Comparison of ENCODE assay signal across 19 cellular contexts in genomic region chr7:40303996-40304395, GRCh38.
"Had no signal": no experiment of that assay in that cellular context is flagged by ENCODE, and none has a peak within 500 bp of the region (broad histone marks: within the 10 kb centered on the region; RNA-seq: fewer than 3 reads in every experiment).

No MANE protein-coding gene starts in this region.

- DNase-seq: central memory CD4-positive, alpha-beta T cell; cortex of kidney; foreskin keratinocyte; kidney; left cardiac atrium; left ventricle myocardium inferior; lower lobe of right lung; mesendoderm; naive B cell; nephron progenitor cell; psoas muscle; spleen; stimulated activated CD4-positive, alpha-beta T cell treated with anti-CD3 and anti-CD28 coated beads, Interleukin-15, amount 100 ng/mL, for 24 hours; stimulated activated CD4-positive, alpha-beta T cell treated with anti-CD3 and anti-CD28 coated beads, Interleukin-1b, Interleukin-23, amount 100 ng/mL, for 48 hours; stimulated activated CD4-positive, alpha-beta T cell treated with anti-CD3 and anti-CD28 coated beads, Interleukin-4, amount 100 ng/mL, for 24 hours; stimulated activated naive CD8-positive, alpha-beta T cell treated with anti-CD3 and anti-CD28 coated beads, Interleukin-15, amount 100 ng/mL, for 72 hours; substantia nigra; trophoblast cell had no signal

- H3K4me3 ChIP-seq: left ventricle myocardium inferior, lower lobe of right lung, psoas muscle, spleen, thoracic aorta had no signal
